2 cellular contexts compared by ENCODE assay signal in genomic region chr17:64651889-64652288, GRCh38.
A peak's percentile ranks its signal among the peaks of the same experiment; 100 is the strongest.
TF ChIP-seq lines count a peak whose summit lies in the region.

No MANE protein-coding gene starts in this region.

TF ChIP-seq in IMR-90, 13 proteins besides CTCF, POLR2A, EP300 and RAD21:
- TF ChIP-seq BHLHE40 (IDR thresholded peaks at IDR 0.05; ENCODE audit: low read depth, low read length) (no peak), CEBPB (IDR thresholded peaks at IDR 0.05; ENCODE audit: low read depth, low read length) (0 out of 2 replicates have a peak, but pooled peaks have one; percentile 2)

TF ChIP-seq in K562, 482 proteins besides CTCF, POLR2A, EP300 and RAD21:
- TF ChIP-seq DNMT1 (IDR thresholded peaks at IDR 0.05) (no peak), MAZ (CRISPR knock-in tag; conservative IDR thresholded peaks at IDR 0.05 in 1 of 2, IDR thresholded peaks at IDR 0.05 in 1 of 2) (no peak), HDAC3 (IDR thresholded peaks at IDR 0.05; ENCODE audit: borderline replicate concordance, partially characterized antibody) (no peak), ZNF175 (CRISPR knock-in tag; IDR thresholded peaks at IDR 0.05; ENCODE audit: low read depth) (0 out of 2 replicates have a peak, but pooled peaks have one; percentile 24), KLF1 (tag; IDR thresholded peaks at IDR 0.05) (no peak), TRIM24 (IDR thresholded peaks at IDR 0.05) (peak in 1 of 2 experiments; percentile 16; a peak in 2 of 4 replicates), NR1H2 (CRISPR knock-in tag; IDR thresholded peaks at IDR 0.05) (no peak), PKNOX1 (IDR thresholded peaks at IDR 0.05) (peak; percentile 50), POLR2H (tag; IDR thresholded peaks at IDR 0.05; ENCODE audit: low read depth) (0 out of 2 replicates have a peak, but pooled peaks have one; percentile 27), ZNF224 (CRISPR knock-in tag; IDR thresholded peaks at IDR 0.05) (no peak), CEBPG (CRISPR knock-in tag; IDR thresholded peaks at IDR 0.05) (no peak; the same call in 1 of the 2 replicates), CEBPG (tag; conservative IDR thresholded peaks at IDR 0.05 in 1 of 2, IDR thresholded peaks at IDR 0.05 in 1 of 2) (peak; percentile 42 to 81), ZNF584 (CRISPR knock-in tag; IDR thresholded peaks at IDR 0.05; ENCODE audit: low read depth) (0 out of 2 replicates have a peak, but pooled peaks have one; percentile 37), FOXK1 (CRISPR knock-in tag; IDR thresholded peaks at IDR 0.05; ENCODE audit: borderline replicate concordance) (no peak), ZNF318 (IDR thresholded peaks at IDR 0.05; ENCODE audit: borderline replicate concordance in 1 of 2, low read depth in 1 of 2) (0 out of 4 replicates have a peak, but pooled peaks of 1 of the 2 experiments have one; percentile 27), MEIS2 (IDR thresholded peaks at IDR 0.05; ENCODE audit: partially characterized antibody) (peak; percentile 51)
- TF ChIP-seq, protein P1, sequence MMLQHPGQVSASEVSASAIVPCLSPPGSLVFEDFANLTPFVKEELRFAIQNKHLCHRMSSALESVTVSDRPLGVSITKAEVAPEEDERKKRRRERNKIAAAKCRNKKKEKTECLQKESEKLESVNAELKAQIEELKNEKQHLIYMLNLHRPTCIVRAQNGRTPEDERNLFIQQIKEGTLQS (IDR thresholded peaks at IDR 0.05) = peak; percentile 52; the same call in 1 of the 2 replicates
- TF ChIP-seq, protein P1 (CRISPR knock-in tag; conservative IDR thresholded peaks at IDR 0.05) = no peak
